In the genomic region with DNA sequence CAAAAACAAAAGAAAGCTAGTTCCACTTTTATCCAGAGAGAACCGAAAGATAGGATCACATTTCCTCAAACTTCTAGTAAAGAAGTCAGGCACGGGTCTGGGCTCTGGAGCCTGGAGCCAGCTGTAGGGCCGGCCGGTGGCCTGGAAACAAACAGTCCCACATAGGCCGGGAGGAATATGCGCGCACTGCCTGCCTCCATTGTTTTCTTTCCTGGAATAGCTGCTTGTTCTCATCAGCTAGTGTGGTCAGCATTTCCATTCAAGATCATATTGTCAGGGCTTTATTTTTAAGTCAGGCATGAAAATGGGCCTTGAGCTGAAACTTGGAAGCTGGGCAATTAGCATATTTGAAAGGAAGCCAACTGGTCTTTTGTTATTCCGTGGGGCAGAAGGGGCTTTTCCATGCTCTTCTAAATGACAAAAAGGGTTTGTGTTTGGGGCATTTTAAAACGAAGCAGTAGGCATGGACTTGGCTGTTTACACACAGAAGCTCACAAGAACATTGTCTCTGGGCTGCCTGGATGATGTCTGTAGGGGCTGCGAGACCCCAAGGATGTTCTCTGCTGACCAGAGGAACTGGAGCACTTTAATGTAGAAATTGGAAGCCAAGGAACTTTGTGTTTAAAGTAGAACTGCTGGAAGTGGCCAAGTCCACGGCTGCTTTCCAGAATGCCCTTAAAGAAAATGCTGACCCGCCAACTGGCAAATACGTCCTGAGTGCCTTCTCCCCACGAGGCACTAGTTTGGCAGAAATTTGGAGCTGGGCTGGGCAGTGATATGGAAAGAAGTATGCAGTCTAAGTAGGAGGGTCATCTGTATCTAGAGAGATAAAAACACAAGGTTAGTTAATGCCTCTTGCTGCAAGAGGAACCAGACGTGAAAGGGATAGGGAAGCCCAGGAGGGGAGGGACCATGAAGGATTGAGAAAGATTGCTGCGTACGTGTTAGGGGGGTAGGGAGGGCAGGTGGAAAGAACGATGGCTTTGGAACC, we compare ENCODE assay signal across 1 cellular context.
TF ChIP-seq lines count a peak whose summit lies in the region.

No MANE protein-coding gene starts in this region.

TF ChIP-seq in H1, 55 proteins besides CTCF, POLR2A, EP300 and RAD21:
- TF ChIP-seq HDAC2 (IDR thresholded peaks at IDR 0.05; ENCODE audit: borderline replicate concordance in 1 of 2, low read depth in 2 of 2, low read length in 2 of 2), result peak in 1 of 2 experiments; percentile 85; a peak in 2 of 4 replicates
- peak; percentile 74 for TF ChIP-seq YY1 (IDR thresholded peaks at IDR 0.05; ENCODE audit: low read depth, low read length)
- peak; percentile 38 for TF ChIP-seq ASH2L (IDR thresholded peaks at IDR 0.05; ENCODE audit: low read length)
- TF ChIP-seq TAF7 (optimal IDR thresholded peaks at IDR 0.05; ENCODE audit: borderline replicate concordance, low read depth, low read length), result no peak
- TF ChIP-seq EGR1 (IDR thresholded peaks at IDR 0.05; ENCODE audit: borderline replicate concordance, low read depth, low read length), result no peak
- TF ChIP-seq RXRA (IDR thresholded peaks at IDR 0.05; ENCODE audit: insufficient read depth, low read depth, low read length), result no peak
- no peak for TF ChIP-seq JUN (IDR thresholded peaks at IDR 0.05; ENCODE audit: low read depth, low read length)
- no peak for TF ChIP-seq PHF8 (conservative IDR thresholded peaks at IDR 0.05; ENCODE audit: low read depth, low read length)
- no peak for TF ChIP-seq SP4 (IDR thresholded peaks at IDR 0.05; ENCODE audit: low read length)
- peak; percentile 67 for TF ChIP-seq KDM1A (IDR thresholded peaks at IDR 0.05; ENCODE audit: borderline replicate concordance, low read length)
- no peak for TF ChIP-seq JUND (IDR thresholded peaks at IDR 0.05; ENCODE audit: low read length)
- TF ChIP-seq TBP (IDR thresholded peaks at IDR 0.05; ENCODE audit: low read depth, low read length), result 0 out of 2 replicates have a peak, but pooled peaks have one; percentile 45
- TF ChIP-seq CTBP2 (IDR thresholded peaks at IDR 0.05; ENCODE audit: borderline replicate concordance, insufficient read depth, insufficient read length, low read length), result no peak
- TF ChIP-seq SAP30 (IDR thresholded peaks at IDR 0.05; ENCODE audit: insufficient read depth, insufficient replicate concordance, low read length), result no peak
TF ChIP-seq in H1: peak in this region for 5.
